In the genomic region with DNA sequence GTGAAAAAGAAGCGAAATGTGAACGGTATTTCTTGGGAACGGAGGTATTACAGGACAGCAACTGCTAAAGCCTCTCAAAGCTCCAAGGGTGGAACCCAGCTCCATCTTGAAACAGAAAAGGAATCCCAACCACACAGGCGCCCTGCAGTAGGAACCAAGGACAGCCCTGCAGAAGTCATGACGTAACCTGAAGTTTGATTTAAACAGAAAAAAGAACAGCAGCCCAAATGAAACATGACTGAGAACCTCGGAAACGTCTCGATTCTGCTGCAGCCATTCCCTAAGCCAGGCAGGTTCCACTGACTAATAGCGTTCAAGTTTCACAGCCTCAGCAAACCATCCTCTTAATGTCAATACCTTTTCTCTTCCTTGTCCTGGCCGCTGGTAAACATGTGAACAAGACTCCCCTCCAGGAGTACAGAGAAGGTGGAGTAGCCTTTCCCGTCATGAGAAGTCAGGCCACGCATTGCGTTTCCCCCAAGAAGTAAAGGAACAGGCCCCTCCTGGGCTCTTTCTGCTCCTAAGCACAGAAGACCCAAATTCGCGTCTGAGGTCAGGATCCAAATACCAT, we compare ENCODE assay signal across 8 cellular contexts. TPM values are rescaled to one million over a fixed set of nuclear protein-coding genes. Genes with fewer than 3 reads are reported as not detected.
DNase-seq lines count a peak whose midpoint lies in the region; ATAC-seq, FAIRE-seq and TF ChIP-seq lines count a peak whose summit lies in the region.

No MANE protein-coding gene starts in this region.

- H3K4me1 Mint-ChIP-seq in activated CD8-positive, alpha-beta memory T cell treated with anti-CD3 and anti-CD28 coated beads, Interleukin-2, amount 10 ng/mL, durations not matched to agents 7 days and 5 days = peaks cover 38% of the 10 kb centered on the region

- no peaks in the 10 kb centered on the region for H4K20me1 ChIP-seq in GM12878 (ENCODE audit: control insufficient read depth, insufficient read depth)

- ATAC-seq in activated CD8-positive, alpha-beta memory T cell treated with anti-CD3 and anti-CD28 coated beads, Interleukin-2, amount 10 ng/mL, durations not matched to agents 7 days and 5 days = no peak
- ATAC-seq in GM12878 = no peak
- no peak for ATAC-seq in HG02588 (IDR thresholded peaks at IDR 0.05; ENCODE audit: unreplicated experiment)
- ATAC-seq in HG02571 (IDR thresholded peaks at IDR 0.05; ENCODE audit: unreplicated experiment) = no peak

- H3K27me3 Mint-ChIP-seq in activated CD8-positive, alpha-beta memory T cell treated with anti-CD3 and anti-CD28 coated beads, Interleukin-2, amount 10 ng/mL, durations not matched to agents 7 days and 5 days = no peaks in the 10 kb centered on the region

- H3K4me2 ChIP-seq in GM12878 (ENCODE audit: control insufficient read depth, insufficient read depth) = peak overlapping the region; percentile 70

- H3K9ac ChIP-seq in GM12878 (ENCODE audit: control insufficient read depth, insufficient read depth, low read length) = peak overlapping the region; percentile 69; the same call in 1 of the 2 replicates
- peak overlapping the region in 1 of 2 donors; percentile 22 for H3K9ac ChIP-seq in liver (ENCODE audit: low read depth in 1 of 2, low read length in 2 of 2)

- in situ Hi-C loops in GM12878 (cut with MboI) = no loop called here
- in situ Hi-C loops in transverse colon (cut with MboI; ENCODE audit: low pct_ligation_motif_present in 1 of 4, low pct_unique_long_range_greater_than_20kb in 1 of 4, low sequenced_read_pairs in 3 of 4) = loop anchor here in 2 of 4 donors (25.0 kb wide), 2 partner anchors 147 to 172 kb away; no protein-coding TSS in a partner anchor

- BruUV-seq in GM12878 (replicated peaks; lab: Mats Ljungman, UMichigan) = no TSS peak

- H3K9me3 Mint-ChIP-seq in activated CD8-positive, alpha-beta memory T cell treated with anti-CD3 and anti-CD28 coated beads, Interleukin-2, amount 10 ng/mL, durations not matched to agents 7 days and 5 days (ENCODE audit: low read depth) = no peaks in the 10 kb centered on the region

- peak overlapping the region; percentile 74 for H3K27ac Mint-ChIP-seq in activated CD8-positive, alpha-beta memory T cell treated with anti-CD3 and anti-CD28 coated beads, Interleukin-2, amount 10 ng/mL, durations not matched to agents 7 days and 5 days

- peak overlapping the region; percentile 97 for H3K4me3 Mint-ChIP-seq in activated CD8-positive, alpha-beta memory T cell treated with anti-CD3 and anti-CD28 coated beads, Interleukin-2, amount 10 ng/mL, durations not matched to agents 7 days and 5 days

- POLR2A ChIA-PET in GM12878 (lab: Charles Lee) = interaction anchor here (1.0 to 2.6 kb wide), 4 partner anchors 13 to 20 kb away, joined by 3 to 9 read pairs (median 6); partner anchors contain the start of gene SIAH1

- TF ChIP-seq CTCF in GM12878 (IDR thresholded peaks at IDR 0.05 in 2 of 3, conservative IDR thresholded peaks at IDR 0.05 in 1 of 3; ENCODE audit: control insufficient read depth in 2 of 3, extremely low read depth in 1 of 3, insufficient read depth in 1 of 3, low read depth in 3 of 3, low read length in 3 of 3) = no peak
- TF ChIP-seq CTCF in liver (IDR thresholded peaks at IDR 0.05; ENCODE audit: low read depth, low read length, missing input control) = no peak
- TF ChIP-seq CTCF in transverse colon (IDR thresholded peaks at IDR 0.05) = no peak

- no peak for DNase-seq in activated CD8-positive, alpha-beta memory T cell treated with anti-CD3 and anti-CD28 coated beads, Interleukin-2, amount 10 ng/mL, durations not matched to agents 7 days and 5 days
- no peak for DNase-seq in activated CD8-positive, alpha-beta memory T cell treated with anti-CD3 and anti-CD28 coated beads, Interleukin-2, amount 50 U/mL, for 4 hours
- DNase-seq in GM12878 (ENCODE audit: low read depth, low spot score) = no peak
- DNase-seq in transverse colon = no peak
- no peak for DNase-seq in NCI-H187 (lab: John Stamatoyannopoulos, UW)

- RAD21 ChIA-PET in GM12878 (lab: Charles Lee; ENCODE audit: unreplicated experiment) = interaction anchor here (0.7 to 4.5 kb wide), 7 partner anchors 9 to 258 kb away, joined by 3 to 30 read pairs (median 5); partner anchors contain the start of gene SIAH1

- H3K27me3 ChIP-seq in GM12878 (replicated peaks in 1 of 2; ENCODE audit: control insufficient read depth in 2 of 2, insufficient read depth in 2 of 2, low read length in 1 of 2) (no peaks in the 10 kb centered on the region), liver (ENCODE audit: control insufficient read depth in 4 of 4, insufficient read depth in 4 of 4, low read length in 3 of 4) (no peaks in the 10 kb centered on the region), transverse colon (no peaks in the 10 kb centered on the region)

- peaks cover 16% of the 10 kb centered on the region for H3K36me3 Mint-ChIP-seq in activated CD8-positive, alpha-beta memory T cell treated with anti-CD3 and anti-CD28 coated beads, Interleukin-2, amount 10 ng/mL, durations not matched to agents 7 days and 5 days

- WGBS in GM12878 (ENCODE audit: insufficient coverage, insufficient replicate concordance, low lambda C conversion rate, missing lambda C conversion rate) = 81% methylated on average over 15 of the region's 15 CpGs
- WGBS in liver = 69% methylated on average over 15 of the region's 15 CpGs
- WGBS in transverse colon (ENCODE audit: low coverage in 1 of 2), 2 donors = 49 to 64% methylated on average over 5 to 15 of the region's 15 CpGs

- FAIRE-seq in GM12878 (lab: Jason Lieb, UNC) = no peak

- peaks cover 86% of the 10 kb centered on the region for H3K79me2 ChIP-seq in GM12878 (ENCODE audit: control insufficient read depth, insufficient read depth, low read length)

- H3K36me3 ChIP-seq in GM12878 (ENCODE audit: control insufficient read depth in 2 of 2, insufficient read depth in 2 of 2, low read length in 1 of 2) = peaks cover 3% of the 10 kb centered on the region in 2 experiments; a peak in 1 of 4 replicates
- peaks cover 0 to 6% (median 3%) of the 10 kb centered on the region in 4 donors for H3K36me3 ChIP-seq in liver (ENCODE audit: control insufficient read depth in 4 of 4, insufficient read depth in 3 of 4, low read depth in 1 of 4, low read length in 3 of 4)
- peaks cover 0 to 4% (median 0%) of the 10 kb centered on the region in 4 donors for H3K36me3 ChIP-seq in transverse colon

- H3K4me3 ChIP-seq in GM12878 (peak overlapping the region; percentile 64), liver (ENCODE audit: low read depth in 1 of 3, low read length in 3 of 3) (peak overlapping the region; percentile 0 to 63 (median 41)), transverse colon (peak overlapping the region in 3 of 4 donors; percentile 50 to 59 (median 51))

- no peak for TF ChIP-seq POLR2A in GM12878 (IDR thresholded peaks at IDR 0.05; ENCODE audit: low read depth, low read length)
- TF ChIP-seq POLR2A in transverse colon (IDR thresholded peaks at IDR 0.05) = no peak

- no peak overlapping the region for H2AFZ ChIP-seq in GM12878 (ENCODE audit: control insufficient read depth, low read depth, low read length)

- H3K27ac ChIP-seq in GM12878 (ENCODE audit: control insufficient read depth, insufficient read depth) (peak overlapping the region; percentile 90), liver (ENCODE audit: low read depth in 1 of 2, low read length in 2 of 2) (peak overlapping the region; percentile 97 to 99), transverse colon (peak overlapping the region; percentile 89 to 94 (median 90))

- H3K9me3 ChIP-seq in GM12878 (replicated peaks; ENCODE audit: control insufficient read depth, insufficient read depth, low read length) (no peaks in the 10 kb centered on the region), liver (ENCODE audit: control insufficient read depth in 4 of 4, low read length in 3 of 4) (no peaks in the 10 kb centered on the region), transverse colon (no peaks in the 10 kb centered on the region)

- SMC1A ChIA-PET in GM12878 (lab: Charles Lee; ENCODE audit: uncharacterized antibody, unreplicated experiment) = interaction anchor here (1.4 to 7.5 kb wide), 5 partner anchors 10 to 258 kb away, joined by 3 to 112 read pairs (median 11); partner anchors contain the start of gene SIAH1

- H3K4me1 ChIP-seq in GM12878 (ENCODE audit: control insufficient read depth, insufficient read depth, low read length) (peaks cover 17% of the 10 kb centered on the region), liver (ENCODE audit: control insufficient read depth in 4 of 4, insufficient read depth in 4 of 4, low read length in 3 of 4) (peaks cover 6 to 29% (median 12%) of the 10 kb centered on the region in 4 donors), transverse colon (peaks cover 17 to 53% (median 26%) of the 10 kb centered on the region in 4 donors)

- TF ChIP-seq RAD21 in GM12878 (IDR thresholded peaks at IDR 0.05; ENCODE audit: insufficient read depth, low read depth, low read length) (no peak), liver (IDR thresholded peaks at IDR 0.05) (no peak)

- TF ChIP-seq EP300 in GM12878 (IDR thresholded peaks at IDR 0.05; ENCODE audit: borderline replicate concordance in 1 of 2, control insufficient read depth in 1 of 2, low read depth in 2 of 2, low read length in 2 of 2) (no peak), transverse colon (IDR thresholded peaks at IDR 0.05; ENCODE audit: low read depth) (no peak)

- intact Hi-C loops in GM12878 (cut with micrococcal nuclease; ENCODE audit: unreplicated experiment) (loop anchor here (5.0 kb wide), 2 partner anchors 92 to 172 kb away; no protein-coding TSS in a partner anchor), transverse colon (cut with DNase I; ENCODE audit: low total_unique reads) (no loop called here)

- CTCF ChIA-PET in activated CD8-positive, alpha-beta memory T cell treated with anti-CD3 and anti-CD28 coated beads, Interleukin-2, amount 10 ng/mL, durations not matched to agents 7 days and 5 days (lab: Charles Lee) = interaction anchor here (2.4 to 4.4 kb wide), 4 partner anchors 11 to 265 kb away, joined by 12 to 36 read pairs (median 20); partner anchors contain the start of gene SIAH1
- CTCF ChIA-PET in GM12878 (lab: Yijun Ruan, JAX) = interaction anchor here (0.9 to 3.6 kb wide), 8 partner anchors 11 to 264 kb away, joined by 3 to 16 read pairs (median 4); no protein-coding TSS in a partner anchor

RNA-seq across cellular contexts. Expression of gene SIAH1, which starts 20.1 kb away (rescaled TPM):
- total RNA-seq in activated CD8-positive, alpha-beta memory T cell treated with anti-CD3 and anti-CD28 coated beads, Interleukin-2, amount 10 ng/mL, durations not matched to agents 7 days and 5 days = 10 to 100 TPM; 15.5 to 17.6 TPM
- 68.3 and 70.9 TPM in 2 replicates for total RNA-seq in GM12878 (2013; cell fraction: nucleolus; rRNA removed)
- total RNA-seq in GM12878 (2014; rRNA removed) (15.8 and 20.7 TPM in 2 replicates), GM12878 (2014; rRNA removed; fragmentation: Illumina TruSeq; extraction: Trizol) (14.0 and 14.8 TPM in 2 replicates), GM12878 (2021) (12.4 and 14.0 TPM in 2 replicates), liver (10 to 100 TPM; 15.7 to 15.8 TPM), transverse colon (10 to 100 TPM; 15.1 to 45.9 (median 27.8) TPM)
- 9.1 TPM for polyA plus RNA-seq in GM12878 (2011; ENCODE audit: low read depth)
- polyA plus RNA-seq in GM12878 (2011; rRNA removed) (14.8 and 16.6 TPM in 2 replicates), GM12878 (2014; fragmentation: Illumina TruSeq; extraction: Trizol) (12.7 and 15.7 TPM in 2 replicates), GM12878 (2014; fragmentation: Nextera tagmentation; extraction: Ambion mirVana) (1 to 10 TPM; 5.1 to 6.4 TPM), GM12878 (2014; rRNA removed) (10.8 and 13.4 TPM in 2 replicates), GM12878 (2016; fragmentation: Nextera tagmentation; extraction: Ambion mirVana) (10 to 100 TPM; 13.7 to 21.1 TPM), liver (10 to 100 TPM in 1 of 2 donors, 1 to 10 TPM in 1; 6.7 to 17.3 TPM)
- 11.3 and 12.5 TPM in 2 replicates for polyA plus RNA-seq in GM12878 (2011; cell fraction: cytosol; rRNA removed)
- 11.8 and 14.3 TPM in 2 replicates for polyA plus RNA-seq in GM12878 (2011; cell fraction: nucleus; rRNA removed)
- polyA plus RNA-seq in GM12878 (2012) = 11.7 and 12.2 TPM in 2 replicates
- polyA minus RNA-seq in GM12878 (2011; rRNA and poly(A)+ RNA removed) = 23.6 and 25.3 TPM in 2 replicates
- polyA minus RNA-seq in GM12878 (2011; cell fraction: cytosol; rRNA and poly(A)+ RNA removed) = 12.0 and 12.3 TPM in 2 replicates
- polyA minus RNA-seq in GM12878 (2011; cell fraction: nucleus; rRNA and poly(A)+ RNA removed) = 14.3 and 29.7 TPM in 2 replicates
